In the genomic region with DNA sequence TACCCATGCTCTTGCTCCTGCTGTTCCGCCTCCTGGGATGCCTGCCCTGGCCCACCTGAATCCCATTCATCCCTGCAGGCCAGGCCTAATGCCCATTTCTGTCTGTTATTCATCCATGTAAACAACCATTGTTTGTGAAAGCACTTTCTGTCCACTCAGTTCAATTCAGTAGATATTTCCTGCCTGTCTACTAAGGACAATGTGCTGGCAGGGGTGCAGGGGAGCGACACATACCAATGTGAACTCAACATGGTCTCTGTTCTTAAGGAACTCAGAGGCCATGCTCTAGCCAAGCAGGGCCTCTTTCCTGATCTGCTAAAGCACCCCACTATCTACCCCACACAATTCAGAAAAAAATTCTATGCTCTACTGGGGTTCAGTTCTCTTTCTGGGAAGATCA, we compare ENCODE assay signal across 29 cellular contexts.
DNase-seq lines count a peak whose midpoint lies in the region; ATAC-seq, FAIRE-seq and TF ChIP-seq lines count a peak whose summit lies in the region.
"Had no signal": no experiment of that assay in that cellular context is flagged by ENCODE, and none has a peak within 500 bp of the region (broad histone marks: within the 10 kb centered on the region; RNA-seq: fewer than 3 reads in every experiment).

No MANE protein-coding gene starts in this region.

- H3K36me3 Mint-ChIP-seq in activated naive CD4-positive, alpha-beta T cell treated with anti-CD3 and anti-CD28 coated beads, Interleukin-2, amount 50 U/mL, for 24 hours: peaks cover 17% of the 10 kb centered on the region
- peaks cover 35% of the 10 kb centered on the region for H3K36me3 Mint-ChIP-seq in astrocyte (ENCODE audit: low read depth, unreplicated experiment)
- H3K36me3 Mint-ChIP-seq in naive thymus-derived CD4-positive, alpha-beta T cell: peaks cover 3 to 69% (median 43%) of the 10 kb centered on the region in 5 donors
- H3K36me3 Mint-ChIP-seq: stimulated activated memory B cell treated with anti-CD40 and anti-IgM and Interleukin-4, amounts not matched to agents 10 μg/mL and 1 μg/mL and 100 μg/mL, for 72 hours had no signal

- H3K9me3 Mint-ChIP-seq in activated naive CD4-positive, alpha-beta T cell treated with anti-CD3 and anti-CD28 coated beads, Interleukin-2, amount 50 U/mL, for 24 hours: no peaks in the 10 kb centered on the region
- H3K9me3 Mint-ChIP-seq in astrocyte (ENCODE audit: unreplicated experiment): peaks cover 2% of the 10 kb centered on the region
- H3K9me3 Mint-ChIP-seq in naive thymus-derived CD4-positive, alpha-beta T cell: peaks cover 0 to 1% (median 0%) of the 10 kb centered on the region in 11 donors
- H3K9me3 Mint-ChIP-seq: neural crest cell; stimulated activated memory B cell treated with anti-CD40 and anti-IgM and Interleukin-4, amounts not matched to agents 10 μg/mL and 1 μg/mL and 100 μg/mL, for 72 hours; T-cell had no signal

- H3K4me2 ChIP-seq in astrocyte (ENCODE audit: low read length): no peak overlapping the region

- peaks cover 86% of the 10 kb centered on the region for H3K79me2 ChIP-seq in astrocyte (ENCODE audit: insufficient read depth, low read length)

- peaks cover 97% of the 10 kb centered on the region for H4K20me1 ChIP-seq in astrocyte (ENCODE audit: insufficient read depth, low read length)

- H3K4me1 Mint-ChIP-seq in activated naive CD4-positive, alpha-beta T cell treated with anti-CD3 and anti-CD28 coated beads, Interleukin-2, amount 50 U/mL, for 24 hours: no peaks in the 10 kb centered on the region
- peaks cover 24% of the 10 kb centered on the region for H3K4me1 Mint-ChIP-seq in astrocyte (ENCODE audit: low read depth, unreplicated experiment)
- H3K4me1 Mint-ChIP-seq in naive thymus-derived CD4-positive, alpha-beta T cell: peaks cover 0 to 2% (median 0%) of the 10 kb centered on the region in 7 donors
- H3K4me1 Mint-ChIP-seq: neural crest cell; stimulated activated memory B cell treated with anti-CD40 and anti-IgM and Interleukin-4, amounts not matched to agents 10 μg/mL and 1 μg/mL and 100 μg/mL, for 72 hours; T-cell had no signal

- peak overlapping the region; percentile 68 for H3K27ac Mint-ChIP-seq in activated naive CD4-positive, alpha-beta T cell treated with anti-CD3 and anti-CD28 coated beads, Interleukin-2, amount 50 U/mL, for 24 hours
- peak overlapping the region; percentile 89 for H3K27ac Mint-ChIP-seq in astrocyte (ENCODE audit: unreplicated experiment)
- H3K27ac Mint-ChIP-seq in naive thymus-derived CD4-positive, alpha-beta T cell: peak overlapping the region in 5 of 9 donors; percentile 38 to 84 (median 65)
- H3K27ac Mint-ChIP-seq: stimulated activated memory B cell treated with anti-CD40 and anti-IgM and Interleukin-4, amounts not matched to agents 10 μg/mL and 1 μg/mL and 100 μg/mL, for 72 hours; T-cell had no signal

- no peaks in the 10 kb centered on the region for H3K9me3 ChIP-seq in astrocyte (ENCODE audit: insufficient read depth, low read depth, low read length)
- H3K9me3 ChIP-seq in naive thymus-derived CD4-positive, alpha-beta T cell (ENCODE audit: control insufficient read depth in 2 of 3, low read length in 3 of 3): no peaks in the 10 kb centered on the region
- H3K9me3 ChIP-seq in upper lobe of right lung: no peaks in the 10 kb centered on the region
- H3K9me3 ChIP-seq: heart left ventricle, prostate gland, tibial nerve had no signal

- H3K4me3 ChIP-seq in astrocyte (ENCODE audit: insufficient read depth, low read depth, low read length) (no peak overlapping the region), upper lobe of right lung (no peak overlapping the region)
- H3K4me3 ChIP-seq in naive thymus-derived CD4-positive, alpha-beta T cell (ENCODE audit: low read length): no peak overlapping the region
- H3K4me3 ChIP-seq: heart left ventricle, prostate gland, tibial nerve had no signal

- intact Hi-C loops in naive thymus-derived CD4-positive, alpha-beta T cell (cut with micrococcal nuclease): no loop called here
- intact Hi-C loops in upper lobe of right lung (cut with DNase I): no loop called here

- CTCF ChIA-PET in naive thymus-derived CD4-positive, alpha-beta T cell (lab: Charles Lee): no interaction called here

- H3K9ac ChIP-seq in astrocyte (ENCODE audit: low read length): no peak overlapping the region

- no peak for DNase-seq in activated naive CD4-positive, alpha-beta T cell treated with Interleukin-2 at 50 U/mL for 16 hours
- DNase-seq in astrocyte (ENCODE audit: low read depth) (no peak), upper lobe of right lung (no peak), SK-N-DZ (ENCODE audit: low spot score) (no peak), NCI-H1694 (lab: John Stamatoyannopoulos, UW) (no peak), RCC 7860 (ENCODE audit: low spot score) (no peak)
- DNase-seq in naive thymus-derived CD4-positive, alpha-beta T cell: no peak
- DNase-seq: activated CD4-positive, alpha-beta T cell treated with anti-CD3 and anti-CD28 coated beads for 1 hour; brain microvascular endothelial cell; GOT3; heart left ventricle; midbrain; NCI-H1092; NCI-H2029; NCI-H2227 treated with DMSO at 0.1 percent for 48 hours; NCI-H82; PC-3; stimulated activated CD4-positive, alpha-beta T cell treated with anti-CD3 and anti-CD28 coated beads, Interleukin-2, amount 100 ng/mL, for 24 hours; T-cell had no signal

- H2AFZ ChIP-seq in astrocyte (ENCODE audit: low read depth, low read length): no peak overlapping the region

- POLR2A ChIA-PET in naive thymus-derived CD4-positive, alpha-beta T cell (lab: Charles Lee): no interaction called here

- TF ChIP-seq CTCF in astrocyte (IDR thresholded peaks at IDR 0.05; ENCODE audit: insufficient read depth, low read depth, low read length) (no peak), upper lobe of right lung (IDR thresholded peaks at IDR 0.05) (no peak)

- no peak overlapping the region for H3K4me3 Mint-ChIP-seq in activated naive CD4-positive, alpha-beta T cell treated with anti-CD3 and anti-CD28 coated beads, Interleukin-2, amount 50 U/mL, for 24 hours
- no peak overlapping the region for H3K4me3 Mint-ChIP-seq in astrocyte (ENCODE audit: unreplicated experiment)
- peak overlapping the region in 1 of 10 donors; percentile 27 for H3K4me3 Mint-ChIP-seq in naive thymus-derived CD4-positive, alpha-beta T cell
- H3K4me3 Mint-ChIP-seq: neural crest cell; stimulated activated memory B cell treated with anti-CD40 and anti-IgM and Interleukin-4, amounts not matched to agents 10 μg/mL and 1 μg/mL and 100 μg/mL, for 72 hours; T-cell had no signal

- H3K27ac ChIP-seq in astrocyte (ENCODE audit: low read depth, low read length) (no peak overlapping the region), upper lobe of right lung (peak overlapping the region; percentile 17)
- no peak overlapping the region for H3K27ac ChIP-seq in naive thymus-derived CD4-positive, alpha-beta T cell (ENCODE audit: low read depth, low read length)
- H3K27ac ChIP-seq: brain microvascular endothelial cell, HL-60, prostate gland, tibial nerve had no signal

- FAIRE-seq in astrocyte (lab: Jason Lieb, UNC): no peak
- FAIRE-seq in RCC 7860 (lab: Jason Lieb, UNC): no peak
- FAIRE-seq: D721Med, HepG2, TTC549 had no signal

- H3K27me3 ChIP-seq in astrocyte (ENCODE audit: insufficient read depth, low read length) (no peaks in the 10 kb centered on the region), upper lobe of right lung (no peaks in the 10 kb centered on the region)
- H3K27me3 ChIP-seq in naive thymus-derived CD4-positive, alpha-beta T cell (ENCODE audit: control insufficient read depth in 2 of 2, insufficient read depth in 2 of 2, low read length in 2 of 2): no peaks in the 10 kb centered on the region
- H3K27me3 ChIP-seq: brain microvascular endothelial cell, heart left ventricle, tibial nerve had no signal

- peaks cover 88% of the 10 kb centered on the region for H3K36me3 ChIP-seq in astrocyte (ENCODE audit: insufficient read depth, low read length)
- H3K36me3 ChIP-seq in naive thymus-derived CD4-positive, alpha-beta T cell (ENCODE audit: control insufficient read depth in 2 of 3, insufficient read depth in 3 of 3, low read length in 3 of 3): peaks cover 0 to 99% (median 74%) of the 10 kb centered on the region in 3 experiments
- H3K36me3 ChIP-seq in upper lobe of right lung: peaks cover 98% of the 10 kb centered on the region

- no peak for ATAC-seq in naive thymus-derived CD4-positive, alpha-beta T cell
- ATAC-seq in upper lobe of right lung: no peak
- ATAC-seq: heart left ventricle; HepG2; left lobe of liver; PC-3; stimulated activated memory B cell treated with anti-CD40 and anti-IgM and Interleukin-4, amounts not matched to agents 10 μg/mL and 1 μg/mL and 100 μg/mL, for 72 hours; T-cell had no signal

- H3K27me3 Mint-ChIP-seq in activated naive CD4-positive, alpha-beta T cell treated with anti-CD3 and anti-CD28 coated beads, Interleukin-2, amount 50 U/mL, for 24 hours: no peaks in the 10 kb centered on the region
- no peaks in the 10 kb centered on the region for H3K27me3 Mint-ChIP-seq in astrocyte (ENCODE audit: low read depth, unreplicated experiment)
- H3K27me3 Mint-ChIP-seq in naive thymus-derived CD4-positive, alpha-beta T cell: no peaks in the 10 kb centered on the region
- H3K27me3 Mint-ChIP-seq: T-cell had no signal

- H3K4me1 ChIP-seq in astrocyte (ENCODE audit: insufficient read depth, low read length) (peaks cover 24% of the 10 kb centered on the region), upper lobe of right lung (no peaks in the 10 kb centered on the region)
- no peaks in the 10 kb centered on the region for H3K4me1 ChIP-seq in naive thymus-derived CD4-positive, alpha-beta T cell (ENCODE audit: control insufficient read depth in 2 of 2, insufficient read depth in 2 of 2, low read length in 2 of 2)
- H3K4me1 ChIP-seq: prostate gland, tibial nerve had no signal
